Comparison of ENCODE assay signal across 19 cellular contexts in the genomic region with DNA sequence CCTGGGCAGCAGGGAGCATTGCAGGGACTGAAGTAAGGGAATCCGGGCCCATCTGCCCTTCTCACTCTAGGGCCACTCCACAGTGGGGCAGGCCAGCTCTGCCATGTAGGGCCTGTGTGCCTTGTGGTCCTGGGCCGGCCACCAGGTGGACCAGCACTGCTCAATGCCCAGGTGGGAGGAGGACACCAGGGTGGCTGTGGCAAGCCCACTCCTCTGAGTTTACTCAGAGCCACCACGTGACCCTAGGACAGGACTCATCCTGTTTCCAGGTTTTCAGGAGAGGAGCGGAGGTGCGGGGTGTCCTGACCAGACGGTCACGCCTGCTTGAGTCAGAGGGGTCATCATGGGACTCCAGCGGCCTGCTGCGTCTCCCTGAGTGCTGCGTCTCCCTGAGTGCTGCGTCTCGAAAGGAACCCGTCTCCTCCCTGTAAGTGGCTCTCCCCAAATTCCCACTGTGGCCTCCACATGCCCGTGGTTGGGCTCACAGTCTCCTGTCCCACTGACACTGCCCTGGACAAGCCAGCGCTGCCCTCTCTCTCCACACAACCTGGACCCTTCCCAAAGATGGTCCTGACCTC. TPM values are rescaled to one million over a fixed set of nuclear protein-coding genes. Genes with fewer than 3 reads are reported as not detected.
A peak's percentile ranks its signal among the peaks of the same experiment; 100 is the strongest.
DNase-seq lines count a peak whose midpoint lies in the region; ATAC-seq, FAIRE-seq and TF ChIP-seq lines count a peak whose summit lies in the region.
"Had no signal": no experiment of that assay in that cellular context is flagged by ENCODE, and none has a peak within 500 bp of the region (broad histone marks: within the 10 kb centered on the region; RNA-seq: fewer than 3 reads in every experiment).

No MANE protein-coding gene starts in this region.

- ATAC-seq in HepG2, result peak; percentile 50
- ATAC-seq in PC-3, result no peak

- H3K4me2 ChIP-seq in BLaER1 (peak overlapping the region; percentile 84), OCI-LY3 (ENCODE audit: low read length) (peak overlapping the region; percentile 83), HepG2 (ENCODE audit: low read depth, low read length) (no peak overlapping the region), PC-3 (ENCODE audit: low read length) (no peak overlapping the region)

- H3K9ac ChIP-seq in BLaER1 (peak overlapping the region; percentile 36; the same call in 1 of the 2 replicates), OCI-LY3 (ENCODE audit: low read length) (no peak overlapping the region), HepG2 (ENCODE audit: insufficient read depth, low read depth, low read length) (no peak overlapping the region), PC-3 (ENCODE audit: low read length) (no peak overlapping the region)

- DNase-seq in HepG2 (ENCODE audit: low spot score) (no peak), spleen (peak; percentile 68), esophagus muscularis mucosa (ENCODE audit: extremely low spot score) (no peak), PC-3 (no peak), BE2C (no peak)
- DNase-seq: NCI-H1092 treated with DMSO at 0.1 percent for 48 hours, NCI-H187, NCI-H2081 treated with DMSO at 0.1 percent for 48 hours, NCI-H226, NCI-H510A had no signal

- H3K4me1 ChIP-seq in BLaER1 (peaks cover 53% of the 10 kb centered on the region), OCI-LY3 (ENCODE audit: low read length) (peaks cover 31% of the 10 kb centered on the region), HepG2 (ENCODE audit: insufficient read depth, low read length) (0 out of 2 replicates have a peak, but pooled peaks cover 9% of the 10 kb centered on the region), spleen (peaks cover 8 to 32% (median 19%) of the 10 kb centered on the region in 6 donors), esophagus muscularis mucosa (peaks cover 13 to 19% (median 16%) of the 10 kb centered on the region in 4 donors), PC-3 (ENCODE audit: insufficient read depth, low read length) (no peaks in the 10 kb centered on the region), BE2C (no peaks in the 10 kb centered on the region)
- H3K4me1 ChIP-seq: SJCRH30 had no signal

- FAIRE-seq in HepG2 (lab: Jason Lieb, UNC), result no peak
- FAIRE-seq: GM12892, H54 had no signal

- 24% methylated on average over 6 of the region's 15 CpGs for WGBS in HepG2 (ENCODE audit: low lambda C conversion rate)
- WGBS in spleen, 5 donors, result 83 to 93% (median 87%) methylated on average over 7 to 15 of the region's 15 CpGs
- WGBS in esophagus muscularis mucosa, result 93% methylated on average over 12 of the region's 15 CpGs

- H3K9me3 ChIP-seq in BLaER1 (no peaks in the 10 kb centered on the region), OCI-LY3 (ENCODE audit: insufficient read depth, low read length) (no peaks in the 10 kb centered on the region), HepG2 (ENCODE audit: low read length) (no peaks in the 10 kb centered on the region), spleen (no peaks in the 10 kb centered on the region), esophagus muscularis mucosa (no peaks in the 10 kb centered on the region), PC-3 (ENCODE audit: low read length) (no peaks in the 10 kb centered on the region), BE2C (no peaks in the 10 kb centered on the region)
- H3K9me3 ChIP-seq: SJCRH30 had no signal

- H3K79me2 ChIP-seq in OCI-LY3 (ENCODE audit: low read length), result no peaks in the 10 kb centered on the region
- H3K79me2 ChIP-seq in HepG2 (ENCODE audit: insufficient read depth, low read length), result no peaks in the 10 kb centered on the region
- no peaks in the 10 kb centered on the region for H3K79me2 ChIP-seq in PC-3 (ENCODE audit: low read length)

- no peak overlapping the region for H2AFZ ChIP-seq in OCI-LY3 (ENCODE audit: low read depth, low read length)
- H2AFZ ChIP-seq in HepG2 (ENCODE audit: low read length), result no peak overlapping the region
- H2AFZ ChIP-seq in PC-3 (ENCODE audit: low read length), result no peak overlapping the region

- intact Hi-C loops in HepG2 (cut with micrococcal nuclease; ENCODE audit: unreplicated experiment), result loop anchor here (5.0 kb wide), 1 partner anchor 183 kb away; no protein-coding TSS in a partner anchor
- intact Hi-C loops in spleen (cut with DNase I; ENCODE audit: low total_unique reads), result loop anchor here (10.0 kb wide), 1 partner anchor 185 kb away; no protein-coding TSS in a partner anchor
- intact Hi-C loops in esophagus muscularis mucosa (cut with DNase I), result no loop called here
- intact Hi-C loops in PC-3 (cut with micrococcal nuclease), result no loop called here

- H3K27me3 ChIP-seq in BLaER1, result peaks cover 54% of the 10 kb centered on the region
- no peaks in the 10 kb centered on the region for H3K27me3 ChIP-seq in OCI-LY3 (ENCODE audit: low read depth, low read length)
- H3K27me3 ChIP-seq in HepG2 (ENCODE audit: control insufficient read depth in 1 of 2, insufficient read depth in 2 of 2, low read length in 2 of 2), result peaks cover 6 to 38% of the 10 kb centered on the region in 2 experiments; a peak in 3 of 5 replicates
- peaks cover 0 to 76% (median 41%) of the 10 kb centered on the region in 7 donors for H3K27me3 ChIP-seq in spleen (replicated peaks in 1 of 7)
- peaks cover 0 to 59% (median 18%) of the 10 kb centered on the region in 4 donors for H3K27me3 ChIP-seq in esophagus muscularis mucosa
- peaks cover 29% of the 10 kb centered on the region for H3K27me3 ChIP-seq in PC-3 (ENCODE audit: low read length)
- H3K27me3 ChIP-seq in BE2C, result peaks cover 53% of the 10 kb centered on the region
- H3K27me3 ChIP-seq: SJCRH30 had no signal

- no peaks in the 10 kb centered on the region for H3K36me3 ChIP-seq in BLaER1
- no peaks in the 10 kb centered on the region for H3K36me3 ChIP-seq in OCI-LY3 (replicated peaks; ENCODE audit: low read depth, low read length)
- H3K36me3 ChIP-seq in HepG2 (replicated peaks in 1 of 2; ENCODE audit: control insufficient read depth in 1 of 2, insufficient read depth in 2 of 2, low read length in 2 of 2), result no peaks in the 10 kb centered on the region
- no peaks in the 10 kb centered on the region for H3K36me3 ChIP-seq in spleen
- no peaks in the 10 kb centered on the region for H3K36me3 ChIP-seq in esophagus muscularis mucosa
- no peaks in the 10 kb centered on the region for H3K36me3 ChIP-seq in PC-3 (ENCODE audit: low read depth, low read length)
- H3K36me3 ChIP-seq in BE2C, result no peaks in the 10 kb centered on the region
- H3K36me3 ChIP-seq: SJCRH30 had no signal

- no peak for TF ChIP-seq RAD21 in HepG2 (CRISPR knock-in tag; IDR thresholded peaks at IDR 0.05)

- H4K20me1 ChIP-seq in BLaER1 (peaks cover 12% of the 10 kb centered on the region; the same call in 1 of the 2 replicates), OCI-LY3 (ENCODE audit: insufficient read depth, low read length) (no peaks in the 10 kb centered on the region), HepG2 (ENCODE audit: insufficient read depth, low read length) (no peaks in the 10 kb centered on the region), PC-3 (ENCODE audit: low read length) (no peaks in the 10 kb centered on the region)

- TF ChIP-seq CTCF in OCI-LY3 (IDR thresholded peaks at IDR 0.05; ENCODE audit: low read depth, low read length) (no peak), HepG2 (CRISPR knock-in tag; IDR thresholded peaks at IDR 0.05) (no peak), spleen (IDR thresholded peaks at IDR 0.05 in 8 of 11, conservative IDR thresholded peaks at IDR 0.05 in 3 of 11) (no peak), esophagus muscularis mucosa (IDR thresholded peaks at IDR 0.05) (no peak), PC-3 (conservative IDR thresholded peaks at IDR 0.05; ENCODE audit: low read depth, low read length) (no peak), BE2C (IDR thresholded peaks at IDR 0.05; ENCODE audit: low read depth, low read length) (no peak)

- no peaks in the 10 kb centered on the region for H3F3A ChIP-seq in PC-3 (ENCODE audit: low read length, unreplicated experiment)

- BruUV-seq in HepG2 (replicated peaks; lab: Mats Ljungman, UMichigan) (no TSS peak), PC-3 (replicated peaks; lab: Mats Ljungman, UMichigan) (no TSS peak)

- in situ Hi-C loops in HepG2 (cut with HindIII; ENCODE audit: extremely low pct_ligation_motif_present, low pct_unique_long_range_greater_than_20kb), result no loop called here

- CTCF ChIA-PET in HepG2 (lab: Yijun Ruan, JAX; ENCODE audit: low intra/inter-chr PET ratio, low total read pairs) (interaction anchor here (3.2 kb wide), 1 partner anchor 185 kb away, joined by 24 read pairs; no protein-coding TSS in a partner anchor), PC-3 (lab: Charles Lee) (interaction anchor here (0.7 kb wide), 1 partner anchor 185 kb away, joined by 4 read pairs; no protein-coding TSS in a partner anchor)

- POLR2A ChIA-PET in HepG2 (lab: Yijun Ruan, JAX) (no interaction called here), PC-3 (lab: Charles Lee; ENCODE audit: unreplicated experiment) (no interaction called here)

- H3K27ac ChIP-seq in BLaER1 (no peak overlapping the region), OCI-LY3 (ENCODE audit: low read length) (no peak overlapping the region), HepG2 (ENCODE audit: extremely low read length, insufficient read depth, low read length) (no peak overlapping the region), spleen (no peak overlapping the region), esophagus muscularis mucosa (replicated peaks in 1 of 4) (no peak overlapping the region), PC-3 (ENCODE audit: low read length) (no peak overlapping the region)
- H3K27ac ChIP-seq: SJCRH30 had no signal

- no peak for TF ChIP-seq EP300 in HepG2 (IDR thresholded peaks at IDR 0.05; ENCODE audit: low read depth in 2 of 2, low read length in 2 of 2)
- TF ChIP-seq EP300 in HepG2 (CRISPR knock-in tag; IDR thresholded peaks at IDR 0.05; ENCODE audit: borderline replicate concordance), result no peak
- no peak for TF ChIP-seq EP300 in esophagus muscularis mucosa (IDR thresholded peaks at IDR 0.05)

- H3K9me2 ChIP-seq in PC-3 (replicated peaks; ENCODE audit: low read length), result no peaks in the 10 kb centered on the region

- TF ChIP-seq POLR2A in HepG2 (IDR thresholded peaks at IDR 0.05; ENCODE audit: insufficient read depth in 1 of 2, low read depth in 2 of 2, low read length in 2 of 2) (no peak), spleen (IDR thresholded peaks at IDR 0.05) (no peak), esophagus muscularis mucosa (IDR thresholded peaks at IDR 0.05; ENCODE audit: low read depth) (no peak)

- H3K4me3 ChIP-seq in BLaER1 (no peak overlapping the region), OCI-LY3 (ENCODE audit: low read length) (no peak overlapping the region), HepG2 (replicated peaks in 1 of 3; ENCODE audit: insufficient read depth in 1 of 3, low read depth in 2 of 3, low read length in 3 of 3) (no peak overlapping the region), spleen (no peak overlapping the region), esophagus muscularis mucosa (no peak overlapping the region), PC-3 (ENCODE audit: low read length) (no peak overlapping the region), BE2C (ENCODE audit: low read depth, low read length) (no peak overlapping the region)
- H3K4me3 ChIP-seq: K562, SJCRH30 had no signal

RNA-seq across cellular contexts. Expression of a gene that starts 2.9 kb away (rescaled TPM):
- 0.74 and 0.84 TPM in 2 replicates for total RNA-seq in HepG2 (2016; rRNA removed; fragmentation: Illumina TruSeq; extraction: Trizol)
- not detected in 2 replicates for total RNA-seq in HepG2 (2016; cell fraction: cytosol; rRNA removed; fragmentation: Illumina TruSeq; extraction: Trizol; ENCODE audit: low read depth)
- total RNA-seq in HepG2 (2016; cell fraction: insoluble cytoplasmic fraction; rRNA removed; fragmentation: Illumina TruSeq; extraction: Trizol), result 0.87 and 1.1 TPM in 2 replicates
- total RNA-seq in HepG2 (2016; cell fraction: membrane; rRNA removed; fragmentation: Illumina TruSeq; extraction: Trizol), result 0.21 and 0.34 TPM in 2 replicates
- total RNA-seq in HepG2 (2016; cell fraction: nucleus; rRNA removed; fragmentation: Illumina TruSeq; extraction: Trizol), result 0.53 and 1.3 TPM in 2 replicates
- 0.10 and 0.24 TPM in 2 replicates for polyA plus RNA-seq in HepG2 (2011; rRNA removed)
- 0.13 and 0.19 TPM in 2 replicates for polyA plus RNA-seq in HepG2 (2011; cell fraction: cytosol; rRNA removed)
- 0.05 and 0.27 TPM in 2 replicates for polyA plus RNA-seq in HepG2 (2011; cell fraction: nucleus; rRNA removed)
- polyA plus RNA-seq in HepG2 (2012), result 0.12 and 0.16 TPM in 2 replicates
- polyA plus RNA-seq in HepG2 (2016; cell fraction: cytosol; fragmentation: Illumina TruSeq; extraction: Trizol; ENCODE audit: low read depth), result 0.18 and 0.26 TPM in 2 replicates
- polyA plus RNA-seq in HepG2 (2016; cell fraction: insoluble cytoplasmic fraction; fragmentation: Illumina TruSeq; extraction: Trizol; ENCODE audit: low read depth), result 0.86 and 1.2 TPM in 2 replicates
- polyA plus RNA-seq in HepG2 (2016; cell fraction: membrane; fragmentation: Illumina TruSeq; extraction: Trizol; ENCODE audit: low read depth), result 0.33 and 0.34 TPM in 2 replicates
- 0.60 and 0.65 TPM in 2 replicates for polyA plus RNA-seq in HepG2 (2016; cell fraction: nucleus; fragmentation: Illumina TruSeq; extraction: Trizol; ENCODE audit: insufficient read depth, low read depth)
- polyA minus RNA-seq in HepG2 (2011; rRNA and poly(A)+ RNA removed; ENCODE audit: low replicate concordance), result 0.06 TPM in 1 of 2 replicates, not detected in the other
- not detected in 2 replicates for polyA minus RNA-seq in HepG2 (2011; cell fraction: cytosol; rRNA and poly(A)+ RNA removed)
- polyA minus RNA-seq in HepG2 (2011; cell fraction: nucleus; rRNA and poly(A)+ RNA removed), result 0.26 TPM in 1 of 2 replicates, not detected in the other
- total RNA-seq in spleen, result 1 to 10 TPM in 1 of 7 donors, under 1 TPM in 5, not detected in 1; 0.09 to 1.1 (median 0.45) TPM
- under 1 TPM in 2 of 3 donors, not detected in 1; 0.03 to 0.08 TPM for polyA plus RNA-seq in spleen
- 1 to 10 TPM in 1 of 4 donors, under 1 TPM in 3; under 0.01 to 1.3 (median 0.28) TPM for total RNA-seq in esophagus muscularis mucosa
- total RNA-seq in PC-3 (2014; rRNA removed), result 0.04 TPM in 1 of 2 replicates, not detected in the other
- not detected for polyA plus RNA-seq in BE2C (2012; ENCODE audit: insufficient read depth, insufficient read length, low read depth)
- total RNA-seq: CD4-positive, CD25-positive, alpha-beta regulatory T cell; HT-29; K562; M059J had no signal
- polyA plus RNA-seq: CD4-positive, CD25-positive, alpha-beta regulatory T cell; K562 had no signal

Comparison
In these comparisons a context has a peak if more than half of its experiments do, and no peak if none do; other contexts are left out.
1. H3K4me2 ChIP-seq: peak in BLaER1 (single experiment) and OCI-LY3 (single experiment); none in HepG2 (single experiment) and PC-3 (single experiment).
2. intact Hi-C loops: an anchor here in HepG2 (5.0 kb wide) and spleen (10.0 kb wide); none called in esophagus muscularis mucosa and PC-3.